Comparison of ENCODE assay signal across 17 cellular contexts in the genomic region with DNA sequence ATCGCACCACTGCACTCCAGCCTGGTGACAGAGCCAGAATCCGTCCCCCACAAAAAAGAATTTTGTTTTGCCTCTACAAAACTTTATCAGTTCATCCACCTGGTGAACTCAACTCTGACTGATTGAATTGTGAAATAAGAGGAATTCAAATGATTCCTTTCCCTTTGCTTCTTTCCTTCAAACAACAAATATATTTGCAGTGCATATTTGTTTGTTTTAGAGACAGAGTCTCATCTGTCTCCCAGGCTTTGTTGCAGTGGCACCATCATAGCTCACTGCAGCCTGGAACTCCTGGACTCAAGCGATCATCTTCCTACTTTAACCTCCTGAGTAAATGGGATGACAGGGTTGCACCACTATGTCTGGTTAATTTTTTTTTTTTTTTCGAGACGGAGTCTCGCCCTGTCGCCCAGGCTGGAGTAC.
"Had no signal": no experiment of that assay in that cellular context is flagged by ENCODE, and none has a peak within 500 bp of the region (broad histone marks: within the 10 kb centered on the region; RNA-seq: fewer than 3 reads in every experiment).

No MANE protein-coding gene starts in this region.

- H2AFZ ChIP-seq: hepatocyte had no signal

- H3K9me3 ChIP-seq: upper lobe of right lung, vagina had no signal

- H3K4me3 ChIP-seq: coronary artery, dorsolateral prefrontal cortex, hepatocyte, smooth muscle cell, upper lobe of right lung, vagina had no signal

- H3K9me3 Mint-ChIP-seq: neural crest cell had no signal

- DNase-seq: dorsolateral prefrontal cortex; effector CD8-positive, alpha-beta T cell; foreskin melanocyte; head of caudate nucleus; left colon; mammary epithelial cell; naive thymus-derived CD4-positive, alpha-beta T cell; posterior cingulate gyrus; right cardiac atrium; stimulated activated CD4-positive, alpha-beta T cell treated with anti-CD3 and anti-CD28 coated beads, Interleukin-2, amount 100 ng/mL, for 48 hours; stimulated activated naive CD4-positive, alpha-beta T cell treated with Interleukin-2 at 50 U/mL for 16 hours; upper lobe of right lung had no signal

- H3K27me3 ChIP-seq: dorsolateral prefrontal cortex, hepatocyte, upper lobe of right lung, vagina had no signal

- H3K4me1 ChIP-seq: upper lobe of right lung, vagina had no signal

- H3K36me3 Mint-ChIP-seq: naive thymus-derived CD4-positive, alpha-beta T cell had no signal

- H3K4me2 ChIP-seq: hepatocyte, smooth muscle cell had no signal

- H3K79me2 ChIP-seq: hepatocyte had no signal

- H3K36me3 ChIP-seq: upper lobe of right lung, vagina had no signal

- H3K27ac ChIP-seq: coronary artery, dorsolateral prefrontal cortex, upper lobe of right lung, vagina had no signal

- H3K4me3 Mint-ChIP-seq: naive thymus-derived CD4-positive, alpha-beta T cell; neural crest cell had no signal

- ATAC-seq: left colon; naive thymus-derived CD4-positive, alpha-beta T cell; right cardiac atrium; upper lobe of right lung had no signal
